Comparison of ENCODE assay signal across 8 cellular contexts in the genomic region with DNA sequence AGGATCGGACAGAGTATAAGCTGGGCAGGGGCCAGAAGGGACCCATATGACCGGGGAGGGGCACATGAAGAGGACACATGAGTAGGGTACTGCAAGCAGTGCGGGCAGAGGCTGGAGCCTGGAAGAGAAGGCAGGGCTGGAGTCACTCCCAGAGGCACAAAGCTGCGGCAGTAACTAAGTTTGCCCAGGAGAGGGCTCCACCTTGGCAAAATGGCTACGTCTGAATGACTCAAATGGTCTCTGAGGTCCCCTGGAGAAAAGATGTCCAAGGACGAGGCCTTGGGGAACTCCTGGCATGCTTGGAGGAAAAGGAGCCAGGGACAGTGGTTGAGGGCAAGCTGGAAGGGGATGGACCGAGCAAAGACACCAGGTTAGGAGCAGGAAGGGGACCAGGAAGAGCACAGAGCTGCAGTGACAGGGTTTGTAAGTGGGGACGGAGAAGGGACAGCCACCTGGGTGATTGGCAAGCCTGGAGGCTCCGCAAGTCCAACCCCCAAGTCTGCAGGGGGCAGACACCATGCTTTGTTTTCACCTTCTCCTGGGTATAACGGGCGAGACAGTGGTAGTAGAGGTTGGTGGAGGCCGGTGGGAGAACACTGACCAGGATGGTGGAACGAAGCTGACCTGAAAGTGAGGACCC. TPM values are rescaled to one million over a fixed set of nuclear protein-coding genes. Genes with fewer than 3 reads are reported as not detected.
A peak's percentile ranks its signal among the peaks of the same experiment; 100 is the strongest.
DNase-seq lines count a peak whose midpoint lies in the region; ATAC-seq and TF ChIP-seq lines count a peak whose summit lies in the region.

No MANE protein-coding gene starts in this region.

- POLR2A ChIA-PET in T-cell (lab: Charles Lee), result no interaction called here

- no peaks in the 10 kb centered on the region for H3K9me3 Mint-ChIP-seq in T-cell

- no peaks in the 10 kb centered on the region; the same call in 1 of the 2 replicates for H3K27me3 ChIP-seq in GM06990 (replicated peaks; ENCODE audit: control insufficient read depth, insufficient read depth, low read length)
- peaks cover 22% of the 10 kb centered on the region for H3K27me3 ChIP-seq in smooth muscle cell (ENCODE audit: low read depth)

- DNase-seq in GM06990 (ENCODE audit: extremely low read depth, insufficient read length), result peak; percentile 25
- peak; percentile 37 for DNase-seq in MV-4-11 (lab: John Stamatoyannopoulos, UW)
- DNase-seq in T-cell, result peak; percentile 5 to 58 (median 40)
- peak in 42 of 56 donors; percentile 3 to 72 (median 28) for DNase-seq in amygdala (lab: John Stamatoyannopoulos, UW)
- DNase-seq in hepatic stellate cell (ENCODE audit: low spot score), result peak; percentile 86
- peak; percentile 22 for DNase-seq in smooth muscle cell (lab: John Stamatoyannopoulos, UW; ENCODE audit: unreplicated experiment)
- DNase-seq in T1000 (lab: John Stamatoyannopoulos, UW), result no peak

- TF ChIP-seq CTCF in GM06990 (IDR thresholded peaks at IDR 0.05; ENCODE audit: insufficient read depth, low read length, poor library complexity, severe bottlenecking), result peak; percentile 84
- peak; percentile 67 for TF ChIP-seq CTCF in smooth muscle cell (IDR thresholded peaks at IDR 0.05; ENCODE audit: borderline replicate concordance, insufficient read depth, poor library complexity, severe bottlenecking)

- ATAC-seq in T-cell (replicated peaks in 1 of 4) (peak; percentile 67 to 81 (median 68)), GM21737 (IDR thresholded peaks at IDR 0.05; ENCODE audit: unreplicated experiment) (no peak)

- H3K27ac Mint-ChIP-seq in T-cell, result peak overlapping the region in 1 of 2 donors; percentile 19

- H3K79me2 ChIP-seq in smooth muscle cell (ENCODE audit: low read depth), result no peaks in the 10 kb centered on the region

- 46% methylated on average over 13 of the region's 13 CpGs for WGBS in smooth muscle cell (ENCODE audit: low lambda C conversion rate)

- H2AFZ ChIP-seq in smooth muscle cell (ENCODE audit: low read depth), result no peak overlapping the region

- no peaks in the 10 kb centered on the region for H3K4me1 ChIP-seq in smooth muscle cell (ENCODE audit: low read depth)

- CTCF ChIA-PET in T-cell (lab: Charles Lee), result interaction anchor here (0.6 to 1.3 kb wide), 5 partner anchors 33 to 568 kb away, joined by 3 to 5 read pairs (median 3); no protein-coding TSS in a partner anchor

- no peaks in the 10 kb centered on the region for H3K36me3 ChIP-seq in GM06990 (ENCODE audit: control insufficient read depth, insufficient read depth, low read length)
- H3K36me3 ChIP-seq in smooth muscle cell (ENCODE audit: low read depth), result no peaks in the 10 kb centered on the region

- no peak overlapping the region for H3K4me3 Mint-ChIP-seq in T-cell

- H3K27ac ChIP-seq in smooth muscle cell (ENCODE audit: low read depth), result no peak overlapping the region

- H3K4me1 Mint-ChIP-seq in T-cell, result peaks cover 2 to 7% (median 3%) of the 10 kb centered on the region in 3 donors

- H3K36me3 Mint-ChIP-seq in T-cell, result no peaks in the 10 kb centered on the region

- H3K9ac ChIP-seq in smooth muscle cell (ENCODE audit: low read depth), result no peak overlapping the region

- H3K4me2 ChIP-seq in smooth muscle cell, result no peak overlapping the region

- no peaks in the 10 kb centered on the region for H3K9me3 ChIP-seq in smooth muscle cell (replicated peaks; ENCODE audit: low read depth)

- no peaks in the 10 kb centered on the region for H3F3A ChIP-seq in smooth muscle cell (ENCODE audit: low read depth)

- peaks cover 32 to 34% of the 10 kb centered on the region in 2 donors for H3K27me3 Mint-ChIP-seq in T-cell

- no peak overlapping the region for H3K4me3 ChIP-seq in GM06990 (replicated peaks; ENCODE audit: low read depth, low read length)
- no peak overlapping the region for H3K4me3 ChIP-seq in smooth muscle cell

- H4K20me1 ChIP-seq in smooth muscle cell (ENCODE audit: low read depth), result no peaks in the 10 kb centered on the region

RNA-seq across cellular contexts. Expression of a gene that starts 43.1 kb away (rescaled TPM):
- total RNA-seq in T-cell (not detected), smooth muscle cell (not detected in 2 replicates)
- not detected in 2 replicates for polyA plus RNA-seq in smooth muscle cell
